Comparison of ENCODE assay signal across 7 cellular contexts in the genomic region with DNA sequence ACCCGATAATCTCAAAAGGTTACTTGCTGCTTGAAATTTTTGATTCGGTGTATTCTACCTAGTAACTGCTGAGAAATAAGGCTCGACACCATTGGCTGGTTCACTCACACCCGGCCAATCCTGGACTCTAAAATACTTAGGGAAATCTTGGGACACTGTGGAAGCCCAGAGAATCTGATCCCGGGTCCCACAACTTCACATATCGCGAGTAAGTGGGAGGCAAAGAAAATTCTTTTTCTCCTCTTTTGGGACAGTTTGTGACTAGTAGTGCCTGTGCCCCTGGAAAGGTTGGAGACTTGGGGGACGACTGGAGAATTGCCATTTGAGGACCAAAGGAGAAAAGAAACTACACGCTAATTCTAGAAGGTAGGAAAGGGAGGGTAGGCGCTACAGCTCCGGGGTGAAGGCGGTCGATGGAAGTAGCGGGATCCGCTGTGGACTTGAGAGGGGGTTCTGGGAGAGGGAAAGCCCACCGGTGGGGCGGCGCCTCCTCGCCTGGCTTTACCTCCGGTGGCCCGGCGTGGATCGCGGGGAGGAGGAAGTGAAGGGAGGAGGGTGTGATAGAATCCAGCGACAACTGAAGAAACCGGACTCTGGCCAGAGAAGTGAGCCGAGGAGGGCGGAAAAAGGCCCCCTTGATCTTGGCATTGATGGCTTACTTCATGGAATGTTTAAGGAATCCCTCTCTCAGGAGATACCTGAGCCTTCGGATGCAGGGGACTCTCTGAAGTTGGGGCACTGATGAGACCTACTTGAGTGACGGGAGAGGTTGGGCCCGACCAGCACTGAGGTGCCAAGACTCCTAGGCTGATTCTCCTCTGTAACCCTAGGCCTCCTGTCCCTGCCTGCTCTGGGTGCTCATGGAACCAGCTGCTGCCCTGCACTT. TPM values are rescaled to one million over a fixed set of nuclear protein-coding genes. Genes with fewer than 3 reads are reported as not detected.
DNase-seq lines count a peak whose midpoint lies in the region; ATAC-seq and TF ChIP-seq lines count a peak whose summit lies in the region.

No MANE protein-coding gene starts in this region.

- DNase-seq in NCI-H1105 (lab: John Stamatoyannopoulos, UW) (peak; percentile 42), left ventricle myocardium inferior (peak; percentile 44)

- H3K36me3 ChIP-seq in SU-DHL-6 (ENCODE audit: low read length) (no peaks in the 10 kb centered on the region), left ventricle myocardium inferior (peaks cover 17% of the 10 kb centered on the region), parathyroid adenoma (ENCODE audit: control insufficient read depth, insufficient read depth, low read length) (no peaks in the 10 kb centered on the region)

- peaks cover 12% of the 10 kb centered on the region; the same call in 1 of the 2 replicates for H3K9me3 ChIP-seq in SU-DHL-6 (ENCODE audit: insufficient read depth, low read length)
- no peaks in the 10 kb centered on the region for H3K9me3 ChIP-seq in left ventricle myocardium inferior (replicated peaks)
- no peaks in the 10 kb centered on the region for H3K9me3 ChIP-seq in parathyroid adenoma (ENCODE audit: control insufficient read depth, low read length)

- ATAC-seq in GM18502 (IDR thresholded peaks at IDR 0.05; ENCODE audit: poor library complexity, unreplicated experiment) (peak; percentile 89), HG02763 (IDR thresholded peaks at IDR 0.05; ENCODE audit: unreplicated experiment) (peak; percentile 87)

- H3K27ac ChIP-seq in SU-DHL-6 (ENCODE audit: low read depth, low read length) (no peak overlapping the region), angular gyrus (ENCODE audit: low read depth, low read length) (peak overlapping the region; percentile 85), left ventricle myocardium inferior (replicated peaks) (peak overlapping the region; percentile 92), parathyroid adenoma (peak overlapping the region; percentile 61)

- no peaks in the 10 kb centered on the region for H3F3A ChIP-seq in SU-DHL-6 (ENCODE audit: insufficient read depth)

- H3K79me2 ChIP-seq in SU-DHL-6 (ENCODE audit: insufficient read depth, low read length) (no peaks in the 10 kb centered on the region), parathyroid adenoma (no peaks in the 10 kb centered on the region)

- H3K4me2 ChIP-seq in SU-DHL-6 (ENCODE audit: low read depth, low read length, poor library complexity, severe bottlenecking) (peak overlapping the region; percentile 66), parathyroid adenoma (ENCODE audit: low read length) (peak overlapping the region; percentile 70)

- no peaks in the 10 kb centered on the region for H3K27me3 ChIP-seq in SU-DHL-6 (ENCODE audit: low read length)
- no peaks in the 10 kb centered on the region for H3K27me3 ChIP-seq in left ventricle myocardium inferior (ENCODE audit: low read depth)
- no peaks in the 10 kb centered on the region for H3K27me3 ChIP-seq in parathyroid adenoma (ENCODE audit: control insufficient read depth, insufficient read depth, low read length)

- H3K9ac ChIP-seq in SU-DHL-6 (ENCODE audit: low read length): peak overlapping the region; percentile 63
- H3K9ac ChIP-seq in parathyroid adenoma: no peak overlapping the region

- no peaks in the 10 kb centered on the region for H4K20me1 ChIP-seq in SU-DHL-6 (ENCODE audit: low read depth, low read length)

- H3K4me3 ChIP-seq in SU-DHL-6 (ENCODE audit: insufficient read depth, low read length, poor library complexity, severe bottlenecking) (peak overlapping the region; percentile 66), left ventricle myocardium inferior (peak overlapping the region; percentile 90), parathyroid adenoma (ENCODE audit: low read depth, low read length) (peak overlapping the region; percentile 87)

- TF ChIP-seq CTCF in SU-DHL-6 (IDR thresholded peaks at IDR 0.05; ENCODE audit: insufficient read depth, low read length, poor library complexity, severe bottlenecking) (no peak), left ventricle myocardium inferior (IDR thresholded peaks at IDR 0.05; ENCODE audit: borderline replicate concordance) (no peak), parathyroid adenoma (IDR thresholded peaks at IDR 0.05) (no peak)

- intact Hi-C loops in left ventricle myocardium inferior (cut with micrococcal nuclease): no loop called here

- H2AFZ ChIP-seq in SU-DHL-6 (ENCODE audit: low read depth, low read length, severe bottlenecking): peak overlapping the region; percentile 100
- peak overlapping the region; percentile 73 for H2AFZ ChIP-seq in parathyroid adenoma

- H3K9me2 ChIP-seq in SU-DHL-6 (replicated peaks; ENCODE audit: insufficient read depth, low read length): no peaks in the 10 kb centered on the region

- H3K4me1 ChIP-seq in left ventricle myocardium inferior (peaks cover 44% of the 10 kb centered on the region), parathyroid adenoma (peaks cover 8% of the 10 kb centered on the region)

RNA-seq across cellular contexts. Expression of a gene that starts 18.8 kb away (rescaled TPM):
- total RNA-seq in left ventricle myocardium inferior: 8.3 TPM

RNA-seq across cellular contexts. Expression of a gene that starts 19.4 kb away (rescaled TPM):
- total RNA-seq in left ventricle myocardium inferior: 9.7 TPM

RNA-seq across cellular contexts. Expression of a gene that starts 36.3 kb away (rescaled TPM):
- total RNA-seq in left ventricle myocardium inferior: 16.0 TPM

RNA-seq across cellular contexts. Expression of a gene that starts 38.6 kb away (rescaled TPM):
- total RNA-seq in left ventricle myocardium inferior: 4.2 TPM

RNA-seq across cellular contexts. Expression of a gene that starts 56.5 kb away (rescaled TPM):
- total RNA-seq in left ventricle myocardium inferior: 13.1 TPM
